In the genomic region with DNA sequence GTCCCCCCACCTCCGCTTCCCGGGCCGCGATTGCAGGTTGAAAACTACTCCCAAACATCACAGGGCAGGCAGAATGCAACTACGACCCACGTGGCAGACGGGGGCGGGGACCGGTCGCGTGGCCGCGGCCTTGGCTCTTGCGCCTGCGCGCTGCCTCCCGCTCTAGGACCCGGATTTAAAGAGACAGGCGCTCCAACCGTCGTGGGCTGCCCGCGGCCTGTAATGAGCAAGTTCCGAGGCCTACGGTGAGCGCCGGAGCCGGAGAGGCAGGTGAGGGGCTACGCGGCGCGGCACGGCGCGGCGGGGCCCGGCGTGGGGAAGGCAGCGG, we compare ENCODE assay signal across 1 cellular context.
TF ChIP-seq lines count a peak whose summit lies in the region.

A gene (plus strand): TSS at position 160 of the 328 bp plus-strand sequence. CDS start 2,494 bp downstream, outside the sequence.

TF ChIP-seq in IMR-90, 13 proteins besides CTCF, POLR2A, EP300 and RAD21 (continued from another document):
- TF ChIP-seq, protein P1, sequence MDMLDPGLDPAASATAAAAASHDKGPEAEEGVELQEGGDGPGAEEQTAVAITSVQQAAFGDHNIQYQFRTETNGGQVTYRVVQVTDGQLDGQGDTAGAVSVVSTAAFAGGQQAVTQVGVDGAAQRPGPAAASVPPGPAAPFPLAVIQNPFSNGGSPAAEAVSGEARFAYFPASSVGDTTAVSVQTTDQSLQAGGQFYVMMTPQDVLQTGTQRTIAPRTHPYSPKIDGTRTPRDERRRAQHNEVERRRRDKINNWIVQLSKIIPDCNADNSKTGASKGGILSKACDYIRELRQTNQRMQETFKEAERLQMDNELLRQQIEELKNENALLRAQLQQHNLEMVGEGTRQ (IDR thresholded peaks at IDR 0.05; ENCODE audit: low read depth, low read length), result peak; percentile 94
- TF ChIP-seq RFX5 (IDR thresholded peaks at IDR 0.05; ENCODE audit: low read depth, low read length) (no peak), CEBPB (IDR thresholded peaks at IDR 0.05; ENCODE audit: low read depth, low read length) (peak; percentile 59)
